15 cellular contexts compared by ENCODE assay signal in genomic region chr11:908273-908672, GRCh38. TPM values are rescaled to one million over a fixed set of nuclear protein-coding genes. Genes with fewer than 3 reads are reported as not detected.
DNase-seq lines count a peak whose midpoint lies in the region; ATAC-seq and TF ChIP-seq lines count a peak whose summit lies in the region.
"Had no signal": no experiment of that assay in that cellular context is flagged by ENCODE, and none has a peak within 500 bp of the region (broad histone marks: within the 10 kb centered on the region; RNA-seq: fewer than 3 reads in every experiment).

No MANE protein-coding gene starts in this region.

- no peak for TF ChIP-seq CTCF in CD8-positive, alpha-beta T cell (IDR thresholded peaks at IDR 0.05)
- TF ChIP-seq CTCF in GM23338 (conservative IDR thresholded peaks at IDR 0.05; ENCODE audit: low read depth in 2 of 2) (no peak), natural killer cell (IDR thresholded peaks at IDR 0.05) (no peak)
- TF ChIP-seq CTCF in activated CD8-positive, alpha-beta T cell treated with anti-CD3 and anti-CD28 coated beads for 36 hours (IDR thresholded peaks at IDR 0.05) = no peak

- no peaks in the 10 kb centered on the region for H3K9me3 Mint-ChIP-seq in CD8-positive, alpha-beta T cell
- no peaks in the 10 kb centered on the region for H3K9me3 Mint-ChIP-seq in GM23338
- H3K9me3 Mint-ChIP-seq in activated CD8-positive, alpha-beta T cell treated with anti-CD3 and anti-CD28 coated beads for 36 hours = no peaks in the 10 kb centered on the region
- H3K9me3 Mint-ChIP-seq in natural killer cell = no peaks in the 10 kb centered on the region

- H3K27me3 Mint-ChIP-seq in CD8-positive, alpha-beta T cell (ENCODE audit: low read depth) = no peaks in the 10 kb centered on the region
- H3K27me3 Mint-ChIP-seq in GM23338 (ENCODE audit: insufficient read depth, low read depth, poor library complexity) (peaks cover 8% of the 10 kb centered on the region), natural killer cell (ENCODE audit: low read depth in 2 of 2) (no peaks in the 10 kb centered on the region)
- no peaks in the 10 kb centered on the region for H3K27me3 Mint-ChIP-seq in activated CD8-positive, alpha-beta T cell treated with anti-CD3 and anti-CD28 coated beads for 36 hours

- ATAC-seq in CD8-positive, alpha-beta T cell = no peak
- ATAC-seq in GM23338 (no peak), natural killer cell (no peak), HG02642 (IDR thresholded peaks at IDR 0.05; ENCODE audit: poor library complexity, unreplicated experiment) (no peak)
- ATAC-seq in activated CD8-positive, alpha-beta T cell treated with anti-CD3 and anti-CD28 coated beads for 36 hours = no peak
- ATAC-seq: left colon had no signal

- H3K27ac ChIP-seq in CD8-positive, alpha-beta T cell (ENCODE audit: low read depth, low read length) = no peak overlapping the region
- no peak overlapping the region for H3K27ac ChIP-seq in GM23338 (ENCODE audit: low read depth)
- H3K27ac ChIP-seq: dorsolateral prefrontal cortex, hepatocyte, SK-N-MC, thyroid gland had no signal

- H4K20me1 ChIP-seq in GM23338 (replicated peaks; ENCODE audit: insufficient read depth) = peaks cover 9% of the 10 kb centered on the region

- H3K4me1 Mint-ChIP-seq in CD8-positive, alpha-beta T cell (ENCODE audit: low read depth) = peaks cover 24% of the 10 kb centered on the region
- H3K4me1 Mint-ChIP-seq in GM23338 (peaks cover 18% of the 10 kb centered on the region), natural killer cell (peaks cover 13 to 16% of the 10 kb centered on the region in 2 donors)
- peaks cover 19% of the 10 kb centered on the region for H3K4me1 Mint-ChIP-seq in activated CD8-positive, alpha-beta T cell treated with anti-CD3 and anti-CD28 coated beads for 36 hours (ENCODE audit: low read depth)

- H3K79me2 ChIP-seq in GM23338 (replicated peaks; ENCODE audit: insufficient read depth) = peaks cover 47% of the 10 kb centered on the region

- H3K27ac Mint-ChIP-seq in CD8-positive, alpha-beta T cell = peak overlapping the region; percentile 18
- no peak overlapping the region for H3K27ac Mint-ChIP-seq in GM23338
- no peak overlapping the region for H3K27ac Mint-ChIP-seq in activated CD8-positive, alpha-beta T cell treated with anti-CD3 and anti-CD28 coated beads for 36 hours
- H3K27ac Mint-ChIP-seq in natural killer cell = no peak overlapping the region

- H2AFZ ChIP-seq in GM23338 = no peak overlapping the region
- H2AFZ ChIP-seq: hepatocyte had no signal

- H3K4me3 ChIP-seq in CD8-positive, alpha-beta T cell (ENCODE audit: low read depth, low read length) = no peak overlapping the region
- no peak overlapping the region for H3K4me3 ChIP-seq in GM23338
- H3K4me3 ChIP-seq: dorsolateral prefrontal cortex, hepatocyte, SK-N-MC, thyroid gland had no signal

- POLR2A ChIA-PET in CD8-positive, alpha-beta T cell (lab: Charles Lee) = no interaction called here
- POLR2A ChIA-PET in activated CD8-positive, alpha-beta T cell treated with anti-CD3 and anti-CD28 coated beads for 36 hours (lab: Charles Lee) = no interaction called here

- H3K36me3 Mint-ChIP-seq in CD8-positive, alpha-beta T cell = peaks cover 30% of the 10 kb centered on the region
- H3K36me3 Mint-ChIP-seq in GM23338 (ENCODE audit: low read depth) = peaks cover 34% of the 10 kb centered on the region
- peaks cover 23% of the 10 kb centered on the region for H3K36me3 Mint-ChIP-seq in activated CD8-positive, alpha-beta T cell treated with anti-CD3 and anti-CD28 coated beads for 36 hours (ENCODE audit: low read depth)
- no peaks in the 10 kb centered on the region for H3K36me3 Mint-ChIP-seq in natural killer cell

- no peaks in the 10 kb centered on the region for H3K9me3 ChIP-seq in CD8-positive, alpha-beta T cell (ENCODE audit: low read length)
- H3K9me3 ChIP-seq: thyroid gland had no signal

- H3K36me3 ChIP-seq in CD8-positive, alpha-beta T cell (ENCODE audit: insufficient read depth, low read length) = peaks cover 10% of the 10 kb centered on the region
- H3K36me3 ChIP-seq in GM23338 (ENCODE audit: insufficient read depth) = peaks cover under 1% of the 10 kb centered on the region

- DNase-seq in CD8-positive, alpha-beta T cell = no peak
- no peak for DNase-seq in GM23338 (ENCODE audit: low spot score)
- DNase-seq in activated CD8-positive, alpha-beta T cell treated with anti-CD3 and anti-CD28 coated beads for 36 hours = no peak
- no peak for DNase-seq in natural killer cell
- no peak for DNase-seq in occipital lobe (lab: John Stamatoyannopoulos, UW)
- DNase-seq in KG1 (lab: John Stamatoyannopoulos, UW) = no peak
- DNase-seq: activated CD4-positive, CD25-positive, alpha-beta regulatory T cell; dorsolateral prefrontal cortex; left colon; NCI-H1417; NCI-H345; thyroid gland had no signal

- H3K4me2 ChIP-seq in GM23338 = no peak overlapping the region
- H3K4me2 ChIP-seq: hepatocyte had no signal

- intact Hi-C loops in CD8-positive, alpha-beta T cell (cut with DNase I, micrococcal nuclease) = loop anchor here in 1 of 2 experiments (5.0 kb wide), 1 partner anchor 61 kb away; no protein-coding TSS in a partner anchor
- intact Hi-C loops in activated CD8-positive, alpha-beta T cell treated with anti-CD3 and anti-CD28 coated beads for 36 hours (cut with micrococcal nuclease) = no loop called here
- intact Hi-C loops in natural killer cell (cut with micrococcal nuclease) = no loop called here

- peaks cover 16% of the 10 kb centered on the region for H3K4me1 ChIP-seq in CD8-positive, alpha-beta T cell (ENCODE audit: insufficient read depth, low read length)
- H3K4me1 ChIP-seq in GM23338 (ENCODE audit: insufficient read depth) = peaks cover 14% of the 10 kb centered on the region; the same call in 1 of the 2 replicates

- peak overlapping the region; percentile 29 for H3K4me3 Mint-ChIP-seq in CD8-positive, alpha-beta T cell
- H3K4me3 Mint-ChIP-seq in GM23338 (peak overlapping the region; percentile 20; the same call in 1 of the 3 replicates), natural killer cell (peak overlapping the region; percentile 42)
- peak overlapping the region; percentile 93 for H3K4me3 Mint-ChIP-seq in activated CD8-positive, alpha-beta T cell treated with anti-CD3 and anti-CD28 coated beads for 36 hours

- CTCF ChIA-PET in CD8-positive, alpha-beta T cell (lab: Charles Lee) = no interaction called here
- CTCF ChIA-PET in activated CD8-positive, alpha-beta T cell treated with anti-CD3 and anti-CD28 coated beads for 36 hours (lab: Charles Lee) = no interaction called here

- H3K27me3 ChIP-seq in CD8-positive, alpha-beta T cell (ENCODE audit: insufficient read depth, low read length) = no peaks in the 10 kb centered on the region
- no peaks in the 10 kb centered on the region for H3K27me3 ChIP-seq in GM23338 (ENCODE audit: insufficient read depth)
- H3K27me3 ChIP-seq: dorsolateral prefrontal cortex, hepatocyte, thyroid gland had no signal

- H3K9me2 ChIP-seq in GM23338 (ENCODE audit: insufficient read depth) = no peaks in the 10 kb centered on the region

- peaks cover 21% of the 10 kb centered on the region; the same call in 1 of the 2 replicates for H3F3A ChIP-seq in GM23338 (replicated peaks; ENCODE audit: low read depth)

TF ChIP-seq in GM23338, 12 proteins besides CTCF, POLR2A, EP300 and RAD21 (continues in another document):
- TF ChIP-seq ZNF114 (CRISPR knock-in tag; IDR thresholded peaks at IDR 0.05) (no peak), CREB1 (CRISPR knock-in tag; IDR thresholded peaks at IDR 0.05; ENCODE audit: low read depth) (no peak), STAT1 (IDR thresholded peaks at IDR 0.05; ENCODE audit: unreplicated experiment) (no peak), POLR2AphosphoS5 (IDR thresholded peaks at IDR 0.05; ENCODE audit: low read depth) (no peak), NANOG (IDR thresholded peaks at IDR 0.05; ENCODE audit: borderline replicate concordance) (no peak), EZH2 (IDR thresholded peaks at IDR 0.05; ENCODE audit: low read depth, unreplicated experiment) (no peak), JUNB (IDR thresholded peaks at IDR 0.05; ENCODE audit: unreplicated experiment) (no peak), ZNF331 (CRISPR knock-in tag; IDR thresholded peaks at IDR 0.05; ENCODE audit: low read depth) (no peak), EZH2phosphoT487 (IDR thresholded peaks at IDR 0.05; ENCODE audit: unreplicated experiment) (no peak)

RNA-seq across cellular contexts. Expression of gene CHID1, which starts 2.3 kb away (rescaled TPM):
- total RNA-seq in CD8-positive, alpha-beta T cell = 10 to 100 TPM; 16.0 to 18.1 TPM
- 51.2 and 67.3 TPM in 2 replicates for total RNA-seq in GM23338 (2014; rRNA removed; shearing (Covaris generic))
- polyA plus RNA-seq in GM23338 (2016; fragmentation: Nextera tagmentation; extraction: Ambion mirVana) = 54.1 and 55.4 TPM in 2 replicates
- 10 to 100 TPM; 69.8 to 72.0 TPM for total RNA-seq in activated CD8-positive, alpha-beta T cell treated with anti-CD3 and anti-CD28 coated beads for 36 hours
- total RNA-seq in natural killer cell (10 to 100 TPM; 32.6 to 40.3 (median 33.2) TPM), occipital lobe (20.9 TPM)

RNA-seq across cellular contexts. Expression of gene AP2A2, which starts 17.4 kb away (rescaled TPM):
- 10 to 100 TPM; 38.6 to 44.3 TPM for total RNA-seq in CD8-positive, alpha-beta T cell
- total RNA-seq in GM23338 (2014; rRNA removed; shearing (Covaris generic)) = 36.4 and 47.5 TPM in 2 replicates
- 23.7 and 28.4 TPM in 2 replicates for polyA plus RNA-seq in GM23338 (2016; fragmentation: Nextera tagmentation; extraction: Ambion mirVana)
- total RNA-seq in activated CD8-positive, alpha-beta T cell treated with anti-CD3 and anti-CD28 coated beads for 36 hours = 10 to 100 TPM; 34.0 to 34.6 TPM
- 100 to 1,000 TPM in 1 of 3 donors, 10 to 100 TPM in 2; 57.2 to 120 (median 82.9) TPM for total RNA-seq in natural killer cell
- total RNA-seq in occipital lobe = 35.6 TPM

Comparison
In these comparisons a context has a peak if more than half of its experiments do, and no peak if none do; other contexts are left out.
1. H3K4me3 Mint-ChIP-seq: peak in every context shown above with its lines; median percentile 93 in activated CD8-positive, alpha-beta T cell treated with anti-CD3 and anti-CD28 coated beads for 36 hours; 42 in natural killer cell; 29 in CD8-positive, alpha-beta T cell; 20 in GM23338.